In genomic region chr21:37219766-37220432, GRCh38 we compare ENCODE assay signal across 8 cellular contexts. TPM values are rescaled to one million over a fixed set of nuclear protein-coding genes. Genes with fewer than 3 reads are reported as not detected.
DNase-seq lines count a peak whose midpoint lies in the region; ATAC-seq and TF ChIP-seq lines count a peak whose summit lies in the region.

No MANE protein-coding gene starts in this region.

- H3K9me3 ChIP-seq in stomach, result no peaks in the 10 kb centered on the region

- H3K27me3 ChIP-seq in stomach, result no peaks in the 10 kb centered on the region

- TF ChIP-seq CTCF in glutamatergic neuron (IDR thresholded peaks at IDR 0.05; ENCODE audit: partially characterized antibody, unreplicated experiment) (no peak), stomach (IDR thresholded peaks at IDR 0.05) (no peak)

- no peak for TF ChIP-seq EP300 in stomach (IDR thresholded peaks at IDR 0.05)

- peak overlapping the region; percentile 60 to 79 (median 62) for H3K4me3 ChIP-seq in stomach

- peaks cover 50% of the 10 kb centered on the region for H3K4me1 Mint-ChIP-seq in stimulated activated naive CD8-positive, alpha-beta T cell treated with anti-CD3 and anti-CD28 coated beads, Interleukin-15, Interleukin-2, amounts not matched to agents 100 ng/mL and 50 ng/mL, for 24 hours (ENCODE audit: low read depth)
- peaks cover 52% of the 10 kb centered on the region for H3K4me1 Mint-ChIP-seq in activated CD4-positive, alpha-beta T cell treated with anti-CD3 and anti-CD28 coated beads, Interleukin-2, amount 10 ng/mL, durations not matched to agents 7 days and 5 days
- peaks cover 5% of the 10 kb centered on the region for H3K4me1 Mint-ChIP-seq in glutamatergic neuron (ENCODE audit: low read depth, unreplicated experiment)

- CTCF ChIA-PET in activated CD4-positive, alpha-beta T cell treated with anti-CD3 and anti-CD28 coated beads, Interleukin-2, amount 10 ng/mL, durations not matched to agents 7 days and 5 days (lab: Charles Lee), result interaction anchor here (1.0 to 1.4 kb wide), 3 partner anchors 11 to 51 kb away, joined by 3 to 4 read pairs (median 3); no protein-coding TSS in a partner anchor

- ATAC-seq in stimulated activated naive CD8-positive, alpha-beta T cell treated with anti-CD3 and anti-CD28 coated beads, Interleukin-15, Interleukin-2, amounts not matched to agents 100 U/mL and 50 U/mL, for 24 hours, result no peak

- WGBS in stomach, 5 donors, result 42 to 59% (median 48%) methylated on average over 13 of the region's 13 CpGs

- no peaks in the 10 kb centered on the region for H3K9me3 Mint-ChIP-seq in stimulated activated naive CD8-positive, alpha-beta T cell treated with anti-CD3 and anti-CD28 coated beads, Interleukin-15, Interleukin-2, amounts not matched to agents 100 ng/mL and 50 ng/mL, for 24 hours
- peaks cover 4% of the 10 kb centered on the region for H3K9me3 Mint-ChIP-seq in activated CD4-positive, alpha-beta T cell treated with anti-CD3 and anti-CD28 coated beads, Interleukin-2, amount 10 ng/mL, durations not matched to agents 7 days and 5 days
- H3K9me3 Mint-ChIP-seq in glutamatergic neuron (ENCODE audit: unreplicated experiment), result peaks cover 12% of the 10 kb centered on the region

- DNase-seq in stimulated activated naive CD8-positive, alpha-beta T cell treated with anti-CD3 and anti-CD28 coated beads, Interleukin-15, Interleukin-2, amounts not matched to agents 100 U/mL and 50 U/mL, for 24 hours, result no peak
- peak; percentile 33 for DNase-seq in activated CD4-positive, alpha-beta T cell treated with anti-CD3 and anti-CD28 coated beads, Interleukin-2, amount 10 ng/mL, durations not matched to agents 7 days and 5 days
- DNase-seq in glutamatergic neuron (no peak), stomach (no peak), NCI-H1930 (lab: John Stamatoyannopoulos, UW) (no peak), AG20443 (ENCODE audit: low spot score) (no peak), occipital lobe (lab: John Stamatoyannopoulos, UW) (no peak)

- H3K36me3 ChIP-seq in stomach, result peaks cover 11 to 16% (median 15%) of the 10 kb centered on the region in 4 donors

- intact Hi-C loops in stomach (cut with DNase I; ENCODE audit: low total_unique reads), result no loop called here

- POLR2A ChIA-PET in activated CD4-positive, alpha-beta T cell treated with anti-CD3 and anti-CD28 coated beads, Interleukin-2, amount 10 ng/mL, durations not matched to agents 7 days and 5 days (lab: Charles Lee), result interaction anchor here (0.6 kb wide), 1 partner anchor 179 kb away, joined by 3 read pairs; no protein-coding TSS in a partner anchor

- peaks cover 0 to 19% (median 16%) of the 10 kb centered on the region in 4 donors for H3K4me1 ChIP-seq in stomach

- H3K27me3 Mint-ChIP-seq in stimulated activated naive CD8-positive, alpha-beta T cell treated with anti-CD3 and anti-CD28 coated beads, Interleukin-15, Interleukin-2, amounts not matched to agents 100 ng/mL and 50 ng/mL, for 24 hours, result no peaks in the 10 kb centered on the region
- H3K27me3 Mint-ChIP-seq in activated CD4-positive, alpha-beta T cell treated with anti-CD3 and anti-CD28 coated beads, Interleukin-2, amount 10 ng/mL, durations not matched to agents 7 days and 5 days, result no peaks in the 10 kb centered on the region
- peaks cover 13% of the 10 kb centered on the region for H3K27me3 Mint-ChIP-seq in glutamatergic neuron (ENCODE audit: unreplicated experiment)

- peak overlapping the region; percentile 95 for H3K4me3 Mint-ChIP-seq in stimulated activated naive CD8-positive, alpha-beta T cell treated with anti-CD3 and anti-CD28 coated beads, Interleukin-15, Interleukin-2, amounts not matched to agents 100 ng/mL and 50 ng/mL, for 24 hours
- peak overlapping the region; percentile 82 for H3K4me3 Mint-ChIP-seq in activated CD4-positive, alpha-beta T cell treated with anti-CD3 and anti-CD28 coated beads, Interleukin-2, amount 10 ng/mL, durations not matched to agents 7 days and 5 days
- H3K4me3 Mint-ChIP-seq in glutamatergic neuron (ENCODE audit: unreplicated experiment), result peak overlapping the region; percentile 90

- peak overlapping the region; percentile 50 to 90 (median 85) for H3K27ac ChIP-seq in stomach

- TF ChIP-seq POLR2A in stomach (IDR thresholded peaks at IDR 0.05), result no peak

- peak overlapping the region; percentile 98 for H3K27ac Mint-ChIP-seq in stimulated activated naive CD8-positive, alpha-beta T cell treated with anti-CD3 and anti-CD28 coated beads, Interleukin-15, Interleukin-2, amounts not matched to agents 100 ng/mL and 50 ng/mL, for 24 hours
- peak overlapping the region; percentile 92 for H3K27ac Mint-ChIP-seq in activated CD4-positive, alpha-beta T cell treated with anti-CD3 and anti-CD28 coated beads, Interleukin-2, amount 10 ng/mL, durations not matched to agents 7 days and 5 days
- peak overlapping the region; percentile 87 for H3K27ac Mint-ChIP-seq in glutamatergic neuron (ENCODE audit: unreplicated experiment)

- H3K36me3 Mint-ChIP-seq in stimulated activated naive CD8-positive, alpha-beta T cell treated with anti-CD3 and anti-CD28 coated beads, Interleukin-15, Interleukin-2, amounts not matched to agents 100 ng/mL and 50 ng/mL, for 24 hours (ENCODE audit: low read depth), result peaks cover 27% of the 10 kb centered on the region
- peaks cover 44% of the 10 kb centered on the region for H3K36me3 Mint-ChIP-seq in activated CD4-positive, alpha-beta T cell treated with anti-CD3 and anti-CD28 coated beads, Interleukin-2, amount 10 ng/mL, durations not matched to agents 7 days and 5 days (ENCODE audit: low read depth)
- H3K36me3 Mint-ChIP-seq in glutamatergic neuron (ENCODE audit: unreplicated experiment), result peaks cover 12% of the 10 kb centered on the region

RNA-seq across cellular contexts. Expression of gene VPS26C, which starts 47.2 kb away (rescaled TPM):
- 10 to 100 TPM; 80.1 to 85.6 TPM for total RNA-seq in activated CD4-positive, alpha-beta T cell treated with anti-CD3 and anti-CD28 coated beads, Interleukin-2, amount 10 ng/mL, durations not matched to agents 7 days and 5 days
- total RNA-seq in glutamatergic neuron (ENCODE audit: unreplicated experiment) (60.3 TPM), stomach (100 to 1,000 TPM in 1 of 5 donors, 10 to 100 TPM in 4; 21.4 to 118 (median 47.8) TPM), occipital lobe (46.8 TPM)
- polyA plus RNA-seq in stomach, result 10 to 100 TPM; 15.3 to 37.1 (median 26.6) TPM
